ENCODE assay signal across 33 cellular contexts in genomic region chr9:134716067-134716466, GRCh38.
DNase-seq lines count a peak whose midpoint lies in the region; ATAC-seq, FAIRE-seq and TF ChIP-seq lines count a peak whose summit lies in the region.
"Had no signal": no experiment of that assay in that cellular context is flagged by ENCODE, and none has a peak within 500 bp of the region (broad histone marks: within the 10 kb centered on the region; RNA-seq: fewer than 3 reads in every experiment).

No MANE protein-coding gene starts in this region.

- TF ChIP-seq CTCF in BE2C (IDR thresholded peaks at IDR 0.05; ENCODE audit: low read depth, low read length), result peak; percentile 5; the same call in 1 of the 2 replicates
- no peak for TF ChIP-seq CTCF in astrocyte (IDR thresholded peaks at IDR 0.05; ENCODE audit: insufficient read depth, low read depth, low read length)
- no peak for TF ChIP-seq CTCF in esophagus muscularis mucosa (IDR thresholded peaks at IDR 0.05)

- H4K20me1 ChIP-seq in astrocyte (ENCODE audit: insufficient read depth, low read length), result peaks cover 99% of the 10 kb centered on the region

- no peaks in the 10 kb centered on the region for H3K9me3 ChIP-seq in BE2C
- H3K9me3 ChIP-seq in astrocyte (ENCODE audit: insufficient read depth, low read depth, low read length), result peaks cover 4% of the 10 kb centered on the region
- H3K9me3 ChIP-seq in esophagus muscularis mucosa, result no peaks in the 10 kb centered on the region
- H3K9me3 ChIP-seq: colonic mucosa, lower lobe of right lung, mucosa of descending colon, transverse colon had no signal

- H3K27ac ChIP-seq in astrocyte (ENCODE audit: low read depth, low read length), result no peak overlapping the region
- no peak overlapping the region for H3K27ac ChIP-seq in esophagus muscularis mucosa (replicated peaks in 1 of 4)
- H3K27ac ChIP-seq: BLaER1, colonic mucosa, epithelial cell of prostate, KMS-11, lower lobe of right lung, transverse colon had no signal

- WGBS in esophagus muscularis mucosa, result 68% methylated on average over 4 of the region's 8 CpGs

- FAIRE-seq in astrocyte (lab: Jason Lieb, UNC), result no peak

- H3K4me1 ChIP-seq in BE2C (peaks cover 16% of the 10 kb centered on the region), astrocyte (ENCODE audit: insufficient read depth, low read length) (peaks cover 2% of the 10 kb centered on the region), esophagus muscularis mucosa (peaks cover 1 to 55% (median 41%) of the 10 kb centered on the region in 4 donors)
- H3K4me1 ChIP-seq: colonic mucosa, lower lobe of right lung had no signal

- no peak overlapping the region for H2AFZ ChIP-seq in astrocyte (ENCODE audit: low read depth, low read length)

- TF ChIP-seq EP300 in esophagus muscularis mucosa (IDR thresholded peaks at IDR 0.05), result no peak

- peaks cover 52% of the 10 kb centered on the region for H3K36me3 Mint-ChIP-seq in astrocyte (ENCODE audit: low read depth, unreplicated experiment)
- H3K36me3 Mint-ChIP-seq: T-cell had no signal

- H3K27ac Mint-ChIP-seq in astrocyte (ENCODE audit: unreplicated experiment), result peak overlapping the region; percentile 64
- H3K27ac Mint-ChIP-seq: activated CD8-positive, alpha-beta T cell treated with anti-CD3 and anti-CD28 coated beads, Interleukin-2, amount 10 ng/mL, durations not matched to agents 7 days and 5 days; activated naive CD8-positive, alpha-beta T cell treated with anti-CD3 and anti-CD28 coated beads, Interleukin-2, amount 10 ng/mL, durations not matched to agents 7 days and 5 days; nephron; T-cell had no signal

- peaks cover 98% of the 10 kb centered on the region for H3K79me2 ChIP-seq in astrocyte (ENCODE audit: insufficient read depth, low read length)

- no peak overlapping the region for H3K9ac ChIP-seq in astrocyte (ENCODE audit: low read length)
- H3K9ac ChIP-seq: BLaER1, KMS-11 had no signal

- DNase-seq in BE2C (peak; percentile 39), NCI-H524 (lab: John Stamatoyannopoulos, UW) (peak; percentile 29 to 82), astrocyte (ENCODE audit: low read depth) (no peak), hepatic stellate cell (ENCODE audit: low spot score) (peak; percentile 35), SKM-1 treated with dmso at 0.1 percent for 144 hours (lab: John Stamatoyannopoulos, UW; ENCODE audit: unreplicated experiment) (no peak), esophagus muscularis mucosa (ENCODE audit: extremely low spot score) (no peak)
- no peak for DNase-seq in activated effector memory CD4-positive, alpha-beta T cell treated with anti-CD3 and anti-CD28 coated beads, Interleukin-2, amount 50 U/mL, for 16 hours
- DNase-seq: ACHN; activated CD4-positive, alpha-beta T cell treated with anti-CD3 and anti-CD28 coated beads for 1 hour; activated CD8-positive, alpha-beta T cell treated with anti-CD3 and anti-CD28 coated beads, Interleukin-2, amount 10 ng/mL, durations not matched to agents 7 days and 5 days; activated effector memory CD4-positive, alpha-beta T cell treated with Interleukin-2 at 50 U/mL for 16 hours; activated naive CD8-positive, alpha-beta T cell treated with anti-CD3 and anti-CD28 coated beads, Interleukin-2, amount 10 ng/mL, durations not matched to agents 7 days and 5 days; activated T-cell treated with anti-CD3 and anti-CD28 coated beads for 4 hours; colonic mucosa; DMS53; effector CD8-positive, alpha-beta T cell; GDM1; head of caudate nucleus; lower lobe of right lung; mucosa of descending colon; NCI-H146; NCI-H2107; NCI-H446; PC-3; SHP77 treated with DMSO at 0.1 percent for 48 hours; stimulated activated CD8-positive, alpha-beta memory T cell treated with anti-CD3 and anti-CD28 coated beads, Interleukin-4, amount 100 ng/mL, for 48 hours; T-cell; transverse colon had no signal

- peaks cover 49% of the 10 kb centered on the region for H3K4me1 Mint-ChIP-seq in astrocyte (ENCODE audit: low read depth, unreplicated experiment)
- H3K4me1 Mint-ChIP-seq: T-cell had no signal

- ATAC-seq in GM18505 (IDR thresholded peaks at IDR 0.05; ENCODE audit: unreplicated experiment), result no peak
- ATAC-seq: activated CD8-positive, alpha-beta T cell treated with anti-CD3 and anti-CD28 coated beads, Interleukin-2, amount 10 ng/mL, durations not matched to agents 7 days and 5 days; lower lobe of right lung; mucosa of descending colon; PC-3; T-cell had no signal

- intact Hi-C loops in esophagus muscularis mucosa (cut with DNase I), result no loop called here

- H3K36me3 ChIP-seq in BE2C, result no peaks in the 10 kb centered on the region
- H3K36me3 ChIP-seq in astrocyte (ENCODE audit: insufficient read depth, low read length), result peaks cover 44% of the 10 kb centered on the region
- peaks cover 0 to 38% (median 14%) of the 10 kb centered on the region in 4 donors for H3K36me3 ChIP-seq in esophagus muscularis mucosa
- H3K36me3 ChIP-seq: colonic mucosa, lower lobe of right lung, transverse colon had no signal

- H3K27me3 ChIP-seq in BE2C (no peaks in the 10 kb centered on the region; the same call in 1 of the 2 replicates), astrocyte (ENCODE audit: insufficient read depth, low read length) (no peaks in the 10 kb centered on the region), esophagus muscularis mucosa (no peaks in the 10 kb centered on the region)
- H3K27me3 ChIP-seq: BLaER1, colonic mucosa, transverse colon had no signal

- H3K9me3 Mint-ChIP-seq in astrocyte (ENCODE audit: unreplicated experiment), result peaks cover 2% of the 10 kb centered on the region
- H3K9me3 Mint-ChIP-seq: T-cell had no signal

- H3K4me3 ChIP-seq in BE2C (ENCODE audit: low read depth, low read length) (no peak overlapping the region), astrocyte (ENCODE audit: insufficient read depth, low read depth, low read length) (no peak overlapping the region), esophagus muscularis mucosa (no peak overlapping the region)
- H3K4me3 ChIP-seq: BLaER1, colonic mucosa, lower lobe of right lung, mucosa of descending colon, transverse colon had no signal

- H3K4me3 Mint-ChIP-seq in astrocyte (ENCODE audit: unreplicated experiment), result no peak overlapping the region
- H3K4me3 Mint-ChIP-seq: activated CD8-positive, alpha-beta T cell treated with anti-CD3 and anti-CD28 coated beads, Interleukin-2, amount 10 ng/mL, durations not matched to agents 7 days and 5 days; activated naive CD8-positive, alpha-beta T cell treated with anti-CD3 and anti-CD28 coated beads, Interleukin-2, amount 10 ng/mL, durations not matched to agents 7 days and 5 days; nephron; T-cell had no signal

- no peak for TF ChIP-seq POLR2A in GM18505 (IDR thresholded peaks at IDR 0.05; ENCODE audit: borderline replicate concordance, extremely low read depth, insufficient read depth, insufficient read length)
- no peak for TF ChIP-seq POLR2A in esophagus muscularis mucosa (IDR thresholded peaks at IDR 0.05; ENCODE audit: low read depth)

- H3K27me3 Mint-ChIP-seq in astrocyte (ENCODE audit: low read depth, unreplicated experiment), result no peaks in the 10 kb centered on the region
- H3K27me3 Mint-ChIP-seq: activated naive CD8-positive, alpha-beta T cell treated with anti-CD3 and anti-CD28 coated beads, Interleukin-2, amount 10 ng/mL, durations not matched to agents 7 days and 5 days had no signal

- H3K4me2 ChIP-seq in astrocyte (ENCODE audit: low read length), result no peak overlapping the region
- H3K4me2 ChIP-seq: BLaER1, KMS-11 had no signal

Comparison
In these comparisons a context has a peak if more than half of its experiments do, and no peak if none do; other contexts are left out.
1. DNase-seq: peak in BE2C (single experiment), NCI-H524 (2 of 2) and hepatic stellate cell (single experiment); none in astrocyte (single experiment), activated effector memory CD4-positive, alpha-beta T cell treated with anti-CD3 and anti-CD28 coated beads, Interleukin-2, amount 50 U/mL, for 16 hours (single experiment), SKM-1 treated with dmso at 0.1 percent for 144 hours (single experiment) and esophagus muscularis mucosa (single experiment).